ENCODE assay signal across 43 cellular contexts in genomic region chr12:52760623-52761022, GRCh38. TPM values are rescaled to one million over a fixed set of nuclear protein-coding genes. Genes with fewer than 3 reads are reported as not detected.
"Had no signal": no experiment of that assay in that cellular context is flagged by ENCODE, and none has a peak within 500 bp of the region (broad histone marks: within the 10 kb centered on the region; RNA-seq: fewer than 3 reads in every experiment).

No MANE protein-coding gene starts in this region.

- H3K4me3 Mint-ChIP-seq: activated naive CD4-positive, alpha-beta T cell treated with anti-CD3 and anti-CD28 coated beads for 36 hours; activated naive CD4-positive, alpha-beta T cell treated with anti-CD3 and anti-CD28 coated beads, Interleukin-2, amount 10 ng/mL, durations not matched to agents 7 days and 5 days; activated naive CD4-positive, alpha-beta T cell treated with anti-CD3 and anti-CD28 coated beads, Interleukin-2, amount 50 U/mL, for 24 hours; activated naive CD8-positive, alpha-beta T cell; activated naive CD8-positive, alpha-beta T cell treated with anti-CD3 and anti-CD28 coated beads for 36 hours; activated naive CD8-positive, alpha-beta T cell treated with anti-CD3 and anti-CD28 coated beads, Interleukin-2, amount 10 ng/mL, durations not matched to agents 7 days and 5 days; activated naive CD8-positive, alpha-beta T cell treated with anti-CD3 and anti-CD28 coated beads, Interleukin-2, amount 50 U/mL, for 24 hours; activated T-cell treated with anti-CD3 and anti-CD28 coated beads, Interleukin-2, amount 50 U/mL, for 24 hours; activated T-cell treated with anti-CD3 and anti-CD28 coated beads, Interleukin-2, amount 50 U/mL, for 4 hours; activated T-cell treated with anti-CD3 and anti-CD28 coated beads, Interleukin-2, amount 50 U/mL, for 72 hours; activated T-helper 1 cell treated with anti-CD3 and anti-CD28 coated beads, Interleukin-12 subunit alpha, Interleukin-12 subunit beta, Interleukin-2, Interleukin-4 antibody, amounts not matched to agents 30 ng/mL and 10 ng/mL and 1 ng/mL, durations not matched to agents 14 hours and 24 hours and 36 hours; activated T-helper 17 cell treated with anti-CD3 and anti-CD28 coated beads, Interleukin-2, amount 50 U/mL, for 72 hours; brain; central memory CD8-positive, alpha-beta T cell had no signal

- DNase-seq: activated effector memory CD4-positive, alpha-beta T cell treated with anti-CD3 and anti-CD28 coated beads, Interleukin-2, amount 50 U/mL, for 16 hours; activated effector memory CD4-positive, alpha-beta T cell treated with Interleukin-2 at 50 U/mL for 16 hours; activated gamma-delta T cell; activated gamma-delta T cell treated with Interleukin-2 at 50 U/mL for 16 hours; activated naive CD4-positive, alpha-beta T cell; activated naive CD4-positive, alpha-beta T cell treated with anti-CD3 and anti-CD28 coated beads for 36 hours; activated naive CD4-positive, alpha-beta T cell treated with anti-CD3 and anti-CD28 coated beads, Interleukin-2, amount 10 ng/mL, durations not matched to agents 7 days and 5 days; activated naive CD4-positive, alpha-beta T cell treated with anti-CD3 and anti-CD28 coated beads, Interleukin-2, amount 50 U/mL, for 16 hours; activated naive CD4-positive, alpha-beta T cell treated with Interleukin-2 at 50 U/mL for 16 hours; activated naive CD8-positive, alpha-beta T cell treated with anti-CD3 and anti-CD28 coated beads for 36 hours; activated naive CD8-positive, alpha-beta T cell treated with anti-CD3 and anti-CD28 coated beads, Interleukin-2, amount 10 ng/mL, durations not matched to agents 7 days and 5 days; activated naive CD8-positive, alpha-beta T cell treated with anti-CD3 and anti-CD28 coated beads, Interleukin-2, amount 50 U/mL, for 24 hours; activated T-cell treated with anti-CD3 and anti-CD28 coated beads, Interleukin-2, amount 50 U/mL, for 1 hour; activated T-cell treated with anti-CD3 and anti-CD28 coated beads, Interleukin-2, amount 50 U/mL, for 24 hours; activated T-cell treated with anti-CD3 and anti-CD28 coated beads, Interleukin-2, amount 50 U/mL, for 4 hours; activated T-cell treated with anti-CD3 and anti-CD28 coated beads, Interleukin-2, amount 50 U/mL, for 48 hours; activated T-cell treated with anti-CD3 and anti-CD28 coated beads, Interleukin-2, amount 50 U/mL, for 72 hours; adrenal gland; amniotic stem cell; amygdala; anterior cingulate cortex; aorta; body of pancreas; brain microvascular endothelial cell; caudate nucleus; central memory CD4-positive, alpha-beta T cell; cerebellar nuclear complex had no signal

- H3K9me3 Mint-ChIP-seq: activated naive CD4-positive, alpha-beta T cell treated with anti-CD3 and anti-CD28 coated beads, Interleukin-2, amount 50 U/mL, for 24 hours; activated T-cell treated with anti-CD3 and anti-CD28 coated beads, Interleukin-2, amount 50 U/mL, for 4 hours; activated T-helper 17 cell treated with anti-CD3 and anti-CD28 coated beads, Interleukin-2, amount 50 U/mL, for 72 hours; central memory CD8-positive, alpha-beta T cell had no signal

- H3K4me3 ChIP-seq: adrenal gland, ascending aorta, body of pancreas, breast epithelium, cardiac muscle cell had no signal

- H3K36me3 Mint-ChIP-seq: activated naive CD4-positive, alpha-beta T cell treated with anti-CD3 and anti-CD28 coated beads, Interleukin-2, amount 10 ng/mL, durations not matched to agents 7 days and 5 days; activated naive CD4-positive, alpha-beta T cell treated with anti-CD3 and anti-CD28 coated beads, Interleukin-2, amount 50 U/mL, for 72 hours; activated naive CD8-positive, alpha-beta T cell; activated naive CD8-positive, alpha-beta T cell treated with anti-CD3 and anti-CD28 coated beads for 36 hours; activated naive CD8-positive, alpha-beta T cell treated with anti-CD3 and anti-CD28 coated beads, Interleukin-2, amount 10 ng/mL, durations not matched to agents 7 days and 5 days; brain had no signal

- H3K4me1 Mint-ChIP-seq: activated naive CD4-positive, alpha-beta T cell treated with anti-CD3 and anti-CD28 coated beads, Interleukin-2, amount 10 ng/mL, durations not matched to agents 7 days and 5 days; activated naive CD4-positive, alpha-beta T cell treated with anti-CD3 and anti-CD28 coated beads, Interleukin-2, amount 50 U/mL, for 24 hours; activated naive CD8-positive, alpha-beta T cell treated with anti-CD3 and anti-CD28 coated beads for 36 hours; activated naive CD8-positive, alpha-beta T cell treated with anti-CD3 and anti-CD28 coated beads, Interleukin-2, amount 10 ng/mL, durations not matched to agents 7 days and 5 days; activated naive CD8-positive, alpha-beta T cell treated with anti-CD3 and anti-CD28 coated beads, Interleukin-2, amount 50 U/mL, for 24 hours; activated T-helper 17 cell treated with anti-CD3 and anti-CD28 coated beads, Interleukin-2, amount 50 U/mL, for 72 hours; brain; central memory CD8-positive, alpha-beta T cell had no signal

- H3K27ac Mint-ChIP-seq: activated naive CD4-positive, alpha-beta T cell treated with anti-CD3 and anti-CD28 coated beads for 36 hours; activated naive CD4-positive, alpha-beta T cell treated with anti-CD3 and anti-CD28 coated beads, Interleukin-2, amount 10 ng/mL, durations not matched to agents 7 days and 5 days; activated naive CD4-positive, alpha-beta T cell treated with anti-CD3 and anti-CD28 coated beads, Interleukin-2, amount 50 U/mL, for 72 hours; activated naive CD8-positive, alpha-beta T cell; activated naive CD8-positive, alpha-beta T cell treated with anti-CD3 and anti-CD28 coated beads for 36 hours; activated naive CD8-positive, alpha-beta T cell treated with anti-CD3 and anti-CD28 coated beads, Interleukin-2, amount 10 ng/mL, durations not matched to agents 7 days and 5 days; activated naive CD8-positive, alpha-beta T cell treated with anti-CD3 and anti-CD28 coated beads, Interleukin-2, amount 50 U/mL, for 24 hours; activated T-cell treated with anti-CD3 and anti-CD28 coated beads, Interleukin-2, amount 50 U/mL, for 24 hours; activated T-cell treated with anti-CD3 and anti-CD28 coated beads, Interleukin-2, amount 50 U/mL, for 72 hours; activated T-helper 1 cell treated with anti-CD3 and anti-CD28 coated beads, Interleukin-12 subunit alpha, Interleukin-12 subunit beta, Interleukin-2, Interleukin-4 antibody, amounts not matched to agents 30 ng/mL and 10 ng/mL and 1 ng/mL, durations not matched to agents 14 hours and 24 hours and 36 hours; activated T-helper 17 cell treated with anti-CD3 and anti-CD28 coated beads, Interleukin-2, amount 50 U/mL, for 72 hours; activated T-helper 2 cell treated with anti-CD3 and anti-CD28 coated beads, Interferon-gamma antibody, Interleukin-2, Interleukin-4, amounts not matched to agents 10 μg/mL and 5 μg/mL and 100 μg/mL, durations not matched to agents 14 hours and 24 hours and 36 hours; brain had no signal

- H3K27me3 ChIP-seq: adrenal gland, ascending aorta, body of pancreas, brain microvascular endothelial cell, breast epithelium, cardiac muscle cell had no signal

- H3K27me3 Mint-ChIP-seq: activated naive CD4-positive, alpha-beta T cell treated with anti-CD3 and anti-CD28 coated beads, Interleukin-2, amount 50 U/mL, for 24 hours; activated naive CD8-positive, alpha-beta T cell; activated naive CD8-positive, alpha-beta T cell treated with anti-CD3 and anti-CD28 coated beads for 36 hours; activated naive CD8-positive, alpha-beta T cell treated with anti-CD3 and anti-CD28 coated beads, Interleukin-2, amount 50 U/mL, for 24 hours; activated T-cell treated with anti-CD3 and anti-CD28 coated beads, Interleukin-2, amount 50 U/mL, for 24 hours; activated T-helper 17 cell treated with anti-CD3 and anti-CD28 coated beads, Interleukin-2, amount 50 U/mL, for 72 hours; central memory CD8-positive, alpha-beta T cell had no signal

- H3K27ac ChIP-seq: adrenal gland, ascending aorta, body of pancreas, brain microvascular endothelial cell, breast epithelium, cardiac muscle cell had no signal

- H3K9me3 ChIP-seq: adrenal gland had no signal

- H3K36me3 ChIP-seq: adrenal gland, ascending aorta, brain microvascular endothelial cell, breast epithelium, cardiac muscle cell had no signal

- H3K4me1 ChIP-seq: adrenal gland, ascending aorta, body of pancreas, breast epithelium had no signal

RNA-seq across cellular contexts. Expression of gene KRT76, which starts 16.5 kb away (rescaled TPM):
- total RNA-seq: activated naive CD4-positive, alpha-beta T cell treated with anti-CD3 and anti-CD28 coated beads for 36 hours; activated naive CD4-positive, alpha-beta T cell treated with anti-CD3 and anti-CD28 coated beads, Interleukin-2, amount 50 U/mL, for 72 hours; activated naive CD8-positive, alpha-beta T cell treated with anti-CD3 and anti-CD28 coated beads for 36 hours; activated naive CD8-positive, alpha-beta T cell treated with anti-CD3 and anti-CD28 coated beads, Interleukin-2, amount 10 ng/mL, durations not matched to agents 7 days and 5 days; activated T-cell treated with anti-CD3 and anti-CD28 coated beads, Interleukin-2, amount 50 U/mL, for 4 hours; activated T-cell treated with anti-CD3 and anti-CD28 coated beads, Interleukin-2, amount 50 U/mL, for 72 hours; activated T-helper 1 cell treated with anti-CD3 and anti-CD28 coated beads, Interleukin-12 subunit alpha, Interleukin-12 subunit beta, Interleukin-2, Interleukin-4 antibody, amounts not matched to agents 30 ng/mL and 10 ng/mL and 1 ng/mL, durations not matched to agents 14 hours and 24 hours and 36 hours; activated T-helper 17 cell treated with anti-CD3 and anti-CD28 coated beads, Interleukin-2, amount 50 U/mL, for 72 hours; activated T-helper 2 cell treated with anti-CD3 and anti-CD28 coated beads, Interferon-gamma antibody, Interleukin-2, Interleukin-4, amounts not matched to agents 10 μg/mL and 5 μg/mL and 100 μg/mL, durations not matched to agents 14 hours and 24 hours and 36 hours; adrenal gland; aorta; ascending aorta; astrocyte; body of pancreas; breast epithelium; bronchial epithelial cell; cardiac muscle cell; cardiac septum; cerebellum; chondrocyte had no signal

RNA-seq across cellular contexts. Expression of gene KRT3, which starts 35.3 kb away (rescaled TPM):
- total RNA-seq: activated naive CD4-positive, alpha-beta T cell treated with anti-CD3 and anti-CD28 coated beads for 36 hours; activated naive CD8-positive, alpha-beta T cell treated with anti-CD3 and anti-CD28 coated beads for 36 hours; activated naive CD8-positive, alpha-beta T cell treated with anti-CD3 and anti-CD28 coated beads, Interleukin-2, amount 10 ng/mL, durations not matched to agents 7 days and 5 days; activated T-cell treated with anti-CD3 and anti-CD28 coated beads, Interleukin-2, amount 50 U/mL, for 4 hours; activated T-cell treated with anti-CD3 and anti-CD28 coated beads, Interleukin-2, amount 50 U/mL, for 72 hours; activated T-helper 17 cell treated with anti-CD3 and anti-CD28 coated beads, Interleukin-2, amount 50 U/mL, for 72 hours; activated T-helper 2 cell treated with anti-CD3 and anti-CD28 coated beads, Interferon-gamma antibody, Interleukin-2, Interleukin-4, amounts not matched to agents 10 μg/mL and 5 μg/mL and 100 μg/mL, durations not matched to agents 14 hours and 24 hours and 36 hours; adrenal gland; aorta; ascending aorta; body of pancreas; breast epithelium; cardiac muscle cell; cardiac septum; cerebellum; chondrocyte had no signal

RNA-seq across cellular contexts. Expression of gene KRT4, which starts 53.3 kb away (rescaled TPM):
- total RNA-seq: activated naive CD4-positive, alpha-beta T cell treated with anti-CD3 and anti-CD28 coated beads for 36 hours; activated naive CD4-positive, alpha-beta T cell treated with anti-CD3 and anti-CD28 coated beads, Interleukin-2, amount 50 U/mL, for 72 hours; activated naive CD8-positive, alpha-beta T cell treated with anti-CD3 and anti-CD28 coated beads, Interleukin-2, amount 10 ng/mL, durations not matched to agents 7 days and 5 days; activated T-cell treated with anti-CD3 and anti-CD28 coated beads, Interleukin-2, amount 50 U/mL, for 4 hours; activated T-helper 1 cell treated with anti-CD3 and anti-CD28 coated beads, Interleukin-12 subunit alpha, Interleukin-12 subunit beta, Interleukin-2, Interleukin-4 antibody, amounts not matched to agents 30 ng/mL and 10 ng/mL and 1 ng/mL, durations not matched to agents 14 hours and 24 hours and 36 hours; activated T-helper 17 cell treated with anti-CD3 and anti-CD28 coated beads, Interleukin-2, amount 50 U/mL, for 72 hours; activated T-helper 2 cell treated with anti-CD3 and anti-CD28 coated beads, Interferon-gamma antibody, Interleukin-2, Interleukin-4, amounts not matched to agents 10 μg/mL and 5 μg/mL and 100 μg/mL, durations not matched to agents 14 hours and 24 hours and 36 hours; aorta; ascending aorta; astrocyte; cardiac muscle cell; cardiac septum; cerebellum had no signal

RNA-seq across cellular contexts. Expression of gene KRT77, which starts 57.3 kb away (rescaled TPM):
- total RNA-seq: activated naive CD4-positive, alpha-beta T cell treated with anti-CD3 and anti-CD28 coated beads for 36 hours; activated naive CD4-positive, alpha-beta T cell treated with anti-CD3 and anti-CD28 coated beads, Interleukin-2, amount 50 U/mL, for 72 hours; activated naive CD8-positive, alpha-beta T cell treated with anti-CD3 and anti-CD28 coated beads for 36 hours; activated naive CD8-positive, alpha-beta T cell treated with anti-CD3 and anti-CD28 coated beads, Interleukin-2, amount 10 ng/mL, durations not matched to agents 7 days and 5 days; activated T-cell treated with anti-CD3 and anti-CD28 coated beads, Interleukin-2, amount 50 U/mL, for 4 hours; activated T-cell treated with anti-CD3 and anti-CD28 coated beads, Interleukin-2, amount 50 U/mL, for 72 hours; activated T-helper 1 cell treated with anti-CD3 and anti-CD28 coated beads, Interleukin-12 subunit alpha, Interleukin-12 subunit beta, Interleukin-2, Interleukin-4 antibody, amounts not matched to agents 30 ng/mL and 10 ng/mL and 1 ng/mL, durations not matched to agents 14 hours and 24 hours and 36 hours; activated T-helper 17 cell treated with anti-CD3 and anti-CD28 coated beads, Interleukin-2, amount 50 U/mL, for 72 hours; activated T-helper 2 cell treated with anti-CD3 and anti-CD28 coated beads, Interferon-gamma antibody, Interleukin-2, Interleukin-4, amounts not matched to agents 10 μg/mL and 5 μg/mL and 100 μg/mL, durations not matched to agents 14 hours and 24 hours and 36 hours; adrenal gland; aorta; ascending aorta; astrocyte; body of pancreas; bronchial epithelial cell; cardiac muscle cell; cardiac septum; chondrocyte had no signal
